ENCODE assay signal across 10 cellular contexts in the genomic region with DNA sequence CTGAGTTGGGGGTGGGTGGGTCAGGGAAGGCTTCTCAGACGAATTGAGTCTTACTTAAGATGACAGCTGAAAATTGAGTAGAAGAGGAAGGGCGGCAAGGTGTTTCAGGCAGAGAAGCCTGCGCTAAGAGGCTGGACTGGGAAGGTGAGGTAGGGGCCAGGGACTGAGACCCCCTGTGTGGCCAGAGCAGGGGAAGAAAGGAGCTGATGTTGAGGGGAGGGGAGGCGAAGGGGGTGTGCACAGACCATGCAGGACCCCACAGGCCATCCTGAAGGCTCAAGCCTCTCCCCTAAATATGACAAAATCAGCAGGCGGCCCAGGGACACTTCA. TPM values are rescaled to one million over a fixed set of nuclear protein-coding genes. Genes with fewer than 3 reads are reported as not detected.
DNase-seq lines count a peak whose midpoint lies in the region; ATAC-seq and TF ChIP-seq lines count a peak whose summit lies in the region.
"Had no signal": no experiment of that assay in that cellular context is flagged by ENCODE, and none has a peak within 500 bp of the region (broad histone marks: within the 10 kb centered on the region; RNA-seq: fewer than 3 reads in every experiment).

No MANE protein-coding gene starts in this region.

- peaks cover 6% of the 10 kb centered on the region; the same call in 1 of the 2 replicates for H3K4me1 ChIP-seq in iPS DF 6.9 (ENCODE audit: control insufficient read depth, insufficient read depth, low read length)
- H3K4me1 ChIP-seq in right cardiac atrium (ENCODE audit: control insufficient read depth, insufficient read depth, low read length), result peaks cover 3% of the 10 kb centered on the region

- no peak overlapping the region for H3K27ac ChIP-seq in iPS DF 6.9 (ENCODE audit: low read length)
- H3K27ac ChIP-seq in right cardiac atrium (ENCODE audit: low read length), result no peak overlapping the region

- peak overlapping the region; percentile 88 for H3K4me3 Mint-ChIP-seq in activated CD4-positive, alpha-beta T cell treated with anti-CD3 and anti-CD28 coated beads, Interleukin-2, amount 10 ng/mL, durations not matched to agents 24 days and 14 days
- peak overlapping the region; percentile 74 for H3K4me3 Mint-ChIP-seq in activated CD8-positive, alpha-beta T cell treated with anti-CD3 and anti-CD28 coated beads for 36 hours
- peak overlapping the region; percentile 99 for H3K4me3 Mint-ChIP-seq in stimulated activated effector memory CD8-positive, alpha-beta T cell treated with anti-CD3 and anti-CD28 coated beads, Interleukin-12 subunit alpha, Interleukin-12 subunit beta, amount 100 ng/mL, for 72 hours

- peak overlapping the region; percentile 93 for H3K27ac Mint-ChIP-seq in activated CD4-positive, alpha-beta T cell treated with anti-CD3 and anti-CD28 coated beads, Interleukin-2, amount 10 ng/mL, durations not matched to agents 24 days and 14 days
- H3K27ac Mint-ChIP-seq in activated CD8-positive, alpha-beta T cell treated with anti-CD3 and anti-CD28 coated beads for 36 hours, result peak overlapping the region; percentile 90
- H3K27ac Mint-ChIP-seq in stimulated activated effector memory CD8-positive, alpha-beta T cell treated with anti-CD3 and anti-CD28 coated beads, Interleukin-12 subunit alpha, Interleukin-12 subunit beta, amount 100 ng/mL, for 72 hours, result peak overlapping the region; percentile 94

- no peak for DNase-seq in activated CD4-positive, alpha-beta T cell treated with anti-CD3 and anti-CD28 coated beads, Interleukin-2, amount 10 ng/mL, durations not matched to agents 24 days and 14 days
- DNase-seq in activated CD4-positive, alpha-beta T cell treated with anti-CD3 and anti-CD28 coated beads for 4 hours, result no peak
- DNase-seq in activated CD8-positive, alpha-beta T cell treated with anti-CD3 and anti-CD28 coated beads for 36 hours, result no peak
- no peak for DNase-seq in iPS DF 6.9 (ENCODE audit: low read depth, low spot score)
- DNase-seq in stimulated activated effector memory CD8-positive, alpha-beta T cell treated with anti-CD3 and anti-CD28 coated beads, Interleukin-12 subunit alpha, Interleukin-12 subunit beta, amount 100 ng/mL, for 72 hours (ENCODE audit: low spot score in 2 of 2), result no peak
- no peak for DNase-seq in NCI-H1694 treated with DMSO at 0.1 percent for 48 hours (lab: John Stamatoyannopoulos, UW)
- no peak for DNase-seq in stimulated activated CD4-positive, alpha-beta T cell treated with anti-CD3 and anti-CD28 coated beads, Interleukin-2, amount 100 ng/mL, for 24 hours
- DNase-seq in right cardiac atrium, result no peak
- DNase-seq: NCI-H446 had no signal

- H3K9me3 ChIP-seq in iPS DF 6.9 (ENCODE audit: control insufficient read depth, insufficient read depth, low read length) (no peaks in the 10 kb centered on the region), right cardiac atrium (ENCODE audit: control insufficient read depth, low read length) (no peaks in the 10 kb centered on the region)

- H3K4me3 ChIP-seq in iPS DF 6.9 (ENCODE audit: low read length) (peak overlapping the region; percentile 34; the same call in 1 of the 2 replicates), right cardiac atrium (ENCODE audit: low read length) (no peak overlapping the region)

- no peak for TF ChIP-seq CTCF in activated CD8-positive, alpha-beta T cell treated with anti-CD3 and anti-CD28 coated beads for 36 hours (IDR thresholded peaks at IDR 0.05)

- H3K36me3 ChIP-seq in iPS DF 6.9 (ENCODE audit: control insufficient read depth, insufficient read depth, low read length), result no peaks in the 10 kb centered on the region
- H3K36me3 ChIP-seq: tibial nerve had no signal

- H3K4me1 Mint-ChIP-seq in activated CD4-positive, alpha-beta T cell treated with anti-CD3 and anti-CD28 coated beads, Interleukin-2, amount 10 ng/mL, durations not matched to agents 24 days and 14 days, result peaks cover 24% of the 10 kb centered on the region
- H3K4me1 Mint-ChIP-seq in activated CD8-positive, alpha-beta T cell treated with anti-CD3 and anti-CD28 coated beads for 36 hours (ENCODE audit: low read depth), result peaks cover 26% of the 10 kb centered on the region
- peaks cover 25% of the 10 kb centered on the region for H3K4me1 Mint-ChIP-seq in stimulated activated effector memory CD8-positive, alpha-beta T cell treated with anti-CD3 and anti-CD28 coated beads, Interleukin-12 subunit alpha, Interleukin-12 subunit beta, amount 100 ng/mL, for 72 hours

- intact Hi-C loops in activated CD4-positive, alpha-beta T cell treated with anti-CD3 and anti-CD28 coated beads, Interleukin-2, amount 10 ng/mL, durations not matched to agents 24 days and 14 days (cut with micrococcal nuclease), result loop anchor here (5.0 kb wide), 1 partner anchor 130 kb away; no protein-coding TSS in a partner anchor
- intact Hi-C loops in activated CD8-positive, alpha-beta T cell treated with anti-CD3 and anti-CD28 coated beads for 36 hours (cut with micrococcal nuclease), result loop anchor here (5.0 to 10.0 kb wide), 2 partner anchors 70 to 112 kb away; a partner anchor contains a TSS
- intact Hi-C loops in right cardiac atrium (cut with DNase I), result loop anchor here in 1 of 4 donors (5.0 kb wide), 1 partner anchor 70 kb away; no protein-coding TSS in a partner anchor

- no CpG with 5 or more reads among the region's 5 CpGs for WGBS in iPS DF 6.9 (ENCODE audit: insufficient coverage, insufficient read length)
- WGBS in right cardiac atrium, result 71% methylated on average over 5 of the region's 5 CpGs

- H3K27me3 ChIP-seq in iPS DF 6.9 (ENCODE audit: control insufficient read depth, insufficient read depth, low read length) (peaks cover 4% of the 10 kb centered on the region; the same call in 1 of the 2 replicates), right cardiac atrium (ENCODE audit: control insufficient read depth, insufficient read depth) (no peaks in the 10 kb centered on the region)

- no peak for ATAC-seq in activated CD8-positive, alpha-beta T cell treated with anti-CD3 and anti-CD28 coated beads for 36 hours
- ATAC-seq in stimulated activated effector memory CD8-positive, alpha-beta T cell treated with anti-CD3 and anti-CD28 coated beads, Interleukin-12 subunit alpha, Interleukin-12 subunit beta, amount 100 ng/mL, for 72 hours, result no peak
- no peak for ATAC-seq in right cardiac atrium

- no peaks in the 10 kb centered on the region for H3K36me3 Mint-ChIP-seq in activated CD4-positive, alpha-beta T cell treated with anti-CD3 and anti-CD28 coated beads, Interleukin-2, amount 10 ng/mL, durations not matched to agents 24 days and 14 days (ENCODE audit: low read depth)
- H3K36me3 Mint-ChIP-seq in activated CD8-positive, alpha-beta T cell treated with anti-CD3 and anti-CD28 coated beads for 36 hours (ENCODE audit: low read depth), result no peaks in the 10 kb centered on the region
- H3K36me3 Mint-ChIP-seq in stimulated activated effector memory CD8-positive, alpha-beta T cell treated with anti-CD3 and anti-CD28 coated beads, Interleukin-12 subunit alpha, Interleukin-12 subunit beta, amount 100 ng/mL, for 72 hours, result peaks cover 6% of the 10 kb centered on the region

- CTCF ChIA-PET in activated CD8-positive, alpha-beta T cell treated with anti-CD3 and anti-CD28 coated beads for 36 hours (lab: Charles Lee), result interaction anchor here (1.2 to 9.6 kb wide), 4 partner anchors 76 to 119 kb away, joined by 3 to 382 read pairs (median 22); no protein-coding TSS in a partner anchor

- peaks cover 33% of the 10 kb centered on the region for H3K27me3 Mint-ChIP-seq in activated CD4-positive, alpha-beta T cell treated with anti-CD3 and anti-CD28 coated beads, Interleukin-2, amount 10 ng/mL, durations not matched to agents 24 days and 14 days
- H3K27me3 Mint-ChIP-seq in activated CD8-positive, alpha-beta T cell treated with anti-CD3 and anti-CD28 coated beads for 36 hours, result peaks cover 16% of the 10 kb centered on the region

- POLR2A ChIA-PET in activated CD8-positive, alpha-beta T cell treated with anti-CD3 and anti-CD28 coated beads for 36 hours (lab: Charles Lee), result no interaction called here

- no peaks in the 10 kb centered on the region for H3K9me3 Mint-ChIP-seq in activated CD4-positive, alpha-beta T cell treated with anti-CD3 and anti-CD28 coated beads, Interleukin-2, amount 10 ng/mL, durations not matched to agents 24 days and 14 days
- no peaks in the 10 kb centered on the region for H3K9me3 Mint-ChIP-seq in activated CD8-positive, alpha-beta T cell treated with anti-CD3 and anti-CD28 coated beads for 36 hours
- no peaks in the 10 kb centered on the region for H3K9me3 Mint-ChIP-seq in stimulated activated effector memory CD8-positive, alpha-beta T cell treated with anti-CD3 and anti-CD28 coated beads, Interleukin-12 subunit alpha, Interleukin-12 subunit beta, amount 100 ng/mL, for 72 hours

RNA-seq across cellular contexts. Expression of a gene that starts 40.6 kb away (rescaled TPM):
- 0.09 and 0.17 TPM in 2 replicates for total RNA-seq in activated CD4-positive, alpha-beta T cell treated with anti-CD3 and anti-CD28 coated beads, Interleukin-2, amount 10 ng/mL, durations not matched to agents 24 days and 14 days
- total RNA-seq in activated CD8-positive, alpha-beta T cell treated with anti-CD3 and anti-CD28 coated beads for 36 hours, result not detected
- 10 to 100 TPM in 3 of 4 donors, 1 to 10 TPM in 1; 9.7 to 18.8 (median 15.3) TPM for total RNA-seq in right cardiac atrium
- 15.2 TPM for polyA plus RNA-seq in right cardiac atrium
